Comparison of ENCODE assay signal across 11 cellular contexts in the genomic region with DNA sequence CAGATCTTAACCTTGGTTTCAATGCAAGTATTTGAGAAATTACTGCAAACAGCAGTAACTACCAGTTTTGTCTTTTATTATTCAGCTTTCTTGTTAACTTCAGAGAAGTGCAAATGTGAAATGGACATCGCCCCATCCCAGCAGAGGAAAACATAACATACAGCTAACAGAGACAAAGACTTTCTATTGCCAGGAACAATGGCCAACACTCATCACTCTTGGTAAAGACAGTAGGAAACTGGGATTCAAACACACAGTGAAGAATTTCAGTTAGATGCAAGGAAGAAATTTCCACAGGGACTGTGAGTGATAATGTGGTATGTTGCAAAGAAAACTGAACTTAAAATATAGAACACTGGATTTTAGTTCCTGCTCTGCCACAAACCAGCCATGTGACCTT.
DNase-seq lines count a peak whose midpoint lies in the region; ATAC-seq and TF ChIP-seq lines count a peak whose summit lies in the region.
"Had no signal": no experiment of that assay in that cellular context is flagged by ENCODE, and none has a peak within 500 bp of the region (broad histone marks: within the 10 kb centered on the region; RNA-seq: fewer than 3 reads in every experiment).

No MANE protein-coding gene starts in this region.

- TF ChIP-seq CTCF in GM23338 (conservative IDR thresholded peaks at IDR 0.05; ENCODE audit: low read depth in 2 of 2): no peak

- H3K27ac ChIP-seq in GM23338 (ENCODE audit: low read depth): no peak overlapping the region
- H3K27ac ChIP-seq: BLaER1, GM23248 had no signal

- no peak overlapping the region for H3K27ac Mint-ChIP-seq in GM23338
- H3K27ac Mint-ChIP-seq: CD4-positive, alpha-beta memory T cell had no signal

- no peaks in the 10 kb centered on the region for H3K27me3 ChIP-seq in GM23338 (ENCODE audit: insufficient read depth)
- H3K27me3 ChIP-seq: BLaER1 had no signal

- H3K4me3 ChIP-seq in GM23338: no peak overlapping the region
- H3K4me3 ChIP-seq: BLaER1, GM12878, GM23248 had no signal

- H3K4me3 Mint-ChIP-seq in GM23338: no peak overlapping the region
- H3K4me3 Mint-ChIP-seq: CD14-positive monocyte; CD4-positive, alpha-beta memory T cell had no signal

- no peaks in the 10 kb centered on the region for H3K36me3 Mint-ChIP-seq in GM23338 (ENCODE audit: low read depth)
- H3K36me3 Mint-ChIP-seq: CD14-positive monocyte; CD4-positive, alpha-beta memory T cell had no signal

- H3K4me1 Mint-ChIP-seq in GM23338: no peaks in the 10 kb centered on the region
- H3K4me1 Mint-ChIP-seq: CD14-positive monocyte; CD4-positive, alpha-beta memory T cell had no signal

- H3K4me1 ChIP-seq in GM23338 (ENCODE audit: insufficient read depth): peaks cover 10% of the 10 kb centered on the region; the same call in 1 of the 2 replicates
- H3K4me1 ChIP-seq: BLaER1 had no signal

- no peak overlapping the region for H3K4me2 ChIP-seq in GM23338
- H3K4me2 ChIP-seq: BLaER1 had no signal

- DNase-seq in GM23338 (ENCODE audit: low spot score) (no peak), globus pallidus (ENCODE audit: low spot score) (peak; percentile 16), pons (ENCODE audit: low spot score) (peak; percentile 60), NCI-H524 (lab: John Stamatoyannopoulos, UW) (no peak)
- DNase-seq: CD4-positive, alpha-beta memory T cell had no signal

- no peaks in the 10 kb centered on the region for H3K9me3 Mint-ChIP-seq in GM23338
- H3K9me3 Mint-ChIP-seq: CD14-positive monocyte; CD4-positive, alpha-beta memory T cell had no signal

- ATAC-seq in GM23338 (no peak), HG02571 (IDR thresholded peaks at IDR 0.05; ENCODE audit: unreplicated experiment) (no peak), GM21825 (IDR thresholded peaks at IDR 0.05; ENCODE audit: unreplicated experiment) (no peak)

- H3K9me2 ChIP-seq in GM23338 (ENCODE audit: insufficient read depth): no peaks in the 10 kb centered on the region

- H2AFZ ChIP-seq in GM23338: peak overlapping the region; percentile 7; the same call in 1 of the 2 replicates
- H2AFZ ChIP-seq: GM23248 had no signal

- H3K36me3 ChIP-seq in GM23338 (ENCODE audit: insufficient read depth): no peaks in the 10 kb centered on the region
- H3K36me3 ChIP-seq: BLaER1 had no signal

- H3K79me2 ChIP-seq in GM23338 (replicated peaks; ENCODE audit: insufficient read depth): no peaks in the 10 kb centered on the region

- no peaks in the 10 kb centered on the region for H4K20me1 ChIP-seq in GM23338 (replicated peaks; ENCODE audit: insufficient read depth)
- H4K20me1 ChIP-seq: BLaER1 had no signal

- no peaks in the 10 kb centered on the region for H3K27me3 Mint-ChIP-seq in GM23338 (ENCODE audit: insufficient read depth, low read depth, poor library complexity)

- H3F3A ChIP-seq in GM23338 (replicated peaks; ENCODE audit: low read depth): no peaks in the 10 kb centered on the region

TF ChIP-seq in GM23338, 12 proteins besides CTCF, POLR2A, EP300 and RAD21:
- TF ChIP-seq, protein P1, sequence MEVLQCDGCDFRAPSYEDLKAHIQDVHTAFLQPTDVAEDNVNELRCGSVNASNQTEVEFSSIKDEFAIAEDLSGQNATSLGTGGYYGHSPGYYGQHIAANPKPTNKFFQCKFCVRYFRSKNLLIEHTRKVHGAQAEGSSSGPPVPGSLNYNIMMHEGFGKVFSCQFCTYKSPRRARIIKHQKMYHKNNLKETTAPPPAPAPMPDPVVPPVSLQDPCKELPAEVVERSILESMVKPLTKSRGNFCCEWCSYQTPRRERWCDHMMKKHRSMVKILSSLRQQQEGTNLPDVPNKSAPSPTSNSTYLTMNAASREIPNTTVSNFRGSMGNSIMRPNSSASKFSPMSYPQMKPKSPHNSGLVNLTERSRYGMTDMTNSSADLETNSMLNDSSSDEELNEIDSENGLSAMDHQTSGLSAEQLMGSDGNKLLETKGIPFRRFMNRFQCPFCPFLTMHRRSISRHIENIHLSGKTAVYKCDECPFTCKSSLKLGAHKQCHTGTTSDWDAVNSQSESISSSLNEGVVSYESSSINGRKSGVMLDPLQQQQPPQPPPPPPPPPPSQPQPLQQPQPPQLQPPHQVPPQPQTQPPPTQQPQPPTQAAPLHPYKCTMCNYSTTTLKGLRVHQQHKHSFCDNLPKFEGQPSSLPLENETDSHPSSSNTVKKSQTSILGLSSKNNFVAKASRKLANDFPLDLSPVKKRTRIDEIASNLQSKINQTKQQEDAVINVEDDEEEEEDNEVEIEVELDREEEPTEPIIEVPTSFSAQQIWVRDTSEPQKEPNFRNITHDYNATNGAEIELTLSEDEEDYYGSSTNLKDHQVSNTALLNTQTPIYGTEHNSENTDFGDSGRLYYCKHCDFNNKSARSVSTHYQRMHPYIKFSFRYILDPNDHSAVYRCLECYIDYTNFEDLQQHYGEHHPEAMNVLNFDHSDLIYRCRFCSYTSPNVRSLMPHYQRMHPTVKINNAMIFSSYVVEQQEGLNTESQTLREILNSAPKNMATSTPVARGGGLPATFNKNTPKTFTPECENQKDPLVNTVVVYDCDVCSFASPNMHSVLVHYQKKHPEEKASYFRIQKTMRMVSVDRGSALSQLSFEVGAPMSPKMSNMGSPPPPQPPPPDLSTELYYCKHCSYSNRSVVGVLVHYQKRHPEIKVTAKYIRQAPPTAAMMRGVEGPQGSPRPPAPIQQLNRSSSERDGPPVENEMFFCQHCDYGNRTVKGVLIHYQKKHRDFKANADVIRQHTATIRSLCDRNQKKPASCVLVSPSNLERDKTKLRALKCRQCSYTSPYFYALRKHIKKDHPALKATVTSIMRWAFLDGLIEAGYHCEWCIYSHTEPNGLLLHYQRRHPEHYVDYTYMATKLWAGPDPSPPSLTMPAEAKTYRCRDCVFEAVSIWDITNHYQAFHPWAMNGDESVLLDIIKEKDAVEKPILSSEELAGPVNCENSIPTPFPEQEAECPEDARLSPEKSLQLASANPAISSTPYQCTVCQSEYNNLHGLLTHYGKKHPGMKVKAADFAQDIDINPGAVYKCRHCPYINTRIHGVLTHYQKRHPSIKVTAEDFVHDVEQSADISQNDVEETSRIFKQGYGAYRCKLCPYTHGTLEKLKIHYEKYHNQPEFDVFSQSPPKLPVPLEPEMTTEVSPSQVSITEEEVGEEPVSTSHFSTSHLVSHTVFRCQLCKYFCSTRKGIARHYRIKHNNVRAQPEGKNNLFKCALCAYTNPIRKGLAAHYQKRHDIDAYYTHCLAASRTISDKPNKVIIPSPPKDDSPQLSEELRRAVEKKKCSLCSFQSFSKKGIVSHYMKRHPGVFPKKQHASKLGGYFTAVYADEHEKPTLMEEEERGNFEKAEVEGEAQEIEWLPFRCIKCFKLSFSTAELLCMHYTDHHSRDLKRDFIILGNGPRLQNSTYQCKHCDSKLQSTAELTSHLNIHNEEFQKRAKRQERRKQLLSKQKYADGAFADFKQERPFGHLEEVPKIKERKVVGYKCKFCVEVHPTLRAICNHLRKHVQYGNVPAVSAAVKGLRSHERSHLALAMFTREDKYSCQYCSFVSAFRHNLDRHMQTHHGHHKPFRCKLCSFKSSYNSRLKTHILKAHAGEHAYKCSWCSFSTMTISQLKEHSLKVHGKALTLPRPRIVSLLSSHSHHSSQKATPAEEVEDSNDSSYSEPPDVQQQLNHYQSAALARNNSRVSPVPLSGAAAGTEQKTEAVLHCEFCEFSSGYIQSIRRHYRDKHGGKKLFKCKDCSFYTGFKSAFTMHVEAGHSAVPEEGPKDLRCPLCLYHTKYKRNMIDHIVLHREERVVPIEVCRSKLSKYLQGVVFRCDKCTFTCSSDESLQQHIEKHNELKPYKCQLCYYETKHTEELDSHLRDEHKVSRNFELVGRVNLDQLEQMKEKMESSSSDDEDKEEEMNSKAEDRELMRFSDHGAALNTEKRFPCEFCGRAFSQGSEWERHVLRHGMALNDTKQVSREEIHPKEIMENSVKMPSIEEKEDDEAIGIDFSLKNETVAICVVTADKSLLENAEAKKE (CRISPR knock-in tag; IDR thresholded peaks at IDR 0.05): no peak

Comparison
In these comparisons a context has a peak if more than half of its experiments do, and no peak if none do; other contexts are left out.
1. DNase-seq: peak in globus pallidus (single experiment) and pons (single experiment); none in GM23338 (single experiment) and NCI-H524 (0 of 2).